ENCODE assay signal across 8 cellular contexts in genomic region chr10:31318854-31319601, GRCh38. TPM values are rescaled to one million over a fixed set of nuclear protein-coding genes. Genes with fewer than 3 reads are reported as not detected.
A peak's percentile ranks its signal among the peaks of the same experiment; 100 is the strongest.
DNase-seq lines count a peak whose midpoint lies in the region; ATAC-seq lines count a peak whose summit lies in the region.

TSS of gene ZEB1 (plus strand) at chr10:31319216. CDS start at chr10:31319235, 19 bp downstream.

- 1% methylated on average over 40 of the region's 71 CpGs for WGBS in mesenchymal stem cell

- H3K4me2 ChIP-seq in mesenchymal stem cell (ENCODE audit: low read length, poor library complexity, severe bottlenecking), result peak within 1 kb of the TSS; percentile 98

- H3K79me1 ChIP-seq in mesenchymal stem cell (replicated peaks; ENCODE audit: low read length, poor library complexity, severe bottlenecking), result peaks cover 10% of the 10 kb centered on the region

- peaks cover 29 to 43% (median 35%) of the 10 kb centered on the region in 4 donors for H3K4me1 Mint-ChIP-seq in CD4-positive, CD25-positive, alpha-beta regulatory T cell
- H3K4me1 Mint-ChIP-seq in effector memory CD8-positive, alpha-beta T cell (ENCODE audit: low read depth in 2 of 2), result peaks cover 22 to 31% of the 10 kb centered on the region in 2 donors

- peak within 1 kb of the TSS; percentile 98 for H4K91ac ChIP-seq in mesenchymal stem cell (ENCODE audit: low read length)

- H3K23ac ChIP-seq in mesenchymal stem cell (ENCODE audit: low read length in 2 of 2), result peak within 1 kb of the TSS in 1 of 2 experiments; percentile 80

- H2AFZ ChIP-seq in mesenchymal stem cell (ENCODE audit: low read depth, low read length), result peak within 1 kb of the TSS; percentile 72

- H2BK12ac ChIP-seq in mesenchymal stem cell (ENCODE audit: low read length in 2 of 2), result peak within 1 kb of the TSS; percentile 87 to 90

- H3K18ac ChIP-seq in mesenchymal stem cell (ENCODE audit: low read depth in 1 of 2, low read length in 2 of 2), result peak within 1 kb of the TSS; percentile 96 to 97

- no peak within 1 kb of the TSS for H2AK5ac ChIP-seq in mesenchymal stem cell (ENCODE audit: low read length, severe bottlenecking)

- no peaks in the 10 kb centered on the region for H3K36me3 Mint-ChIP-seq in CD4-positive, CD25-positive, alpha-beta regulatory T cell
- H3K36me3 Mint-ChIP-seq in effector memory CD8-positive, alpha-beta T cell (ENCODE audit: insufficient read depth), result peaks cover 31% of the 10 kb centered on the region

- ATAC-seq in CD4-positive, CD25-positive, alpha-beta regulatory T cell (ENCODE audit: low read depth in 2 of 2), result peak; percentile 63 to 68
- ATAC-seq in GM19395 (IDR thresholded peaks at IDR 0.05; ENCODE audit: unreplicated experiment) (peak; percentile 35), HG03565 (IDR thresholded peaks at IDR 0.05; ENCODE audit: unreplicated experiment) (peak; percentile 26)
- ATAC-seq in effector memory CD8-positive, alpha-beta T cell (replicated peaks), result peak; percentile 58

- CTCF ChIA-PET in activated CD8-positive, alpha-beta memory T cell treated with anti-CD3 and anti-CD28 coated beads for 36 hours (lab: Charles Lee), result no interaction called here

- peak within 1 kb of the TSS; percentile 94 for H2BK120ac ChIP-seq in mesenchymal stem cell (ENCODE audit: low read depth, low read length)

- H3K4me3 Mint-ChIP-seq in CD4-positive, CD25-positive, alpha-beta regulatory T cell, result peak within 1 kb of the TSS; percentile 96 to 100 (median 100)
- H3K4me3 Mint-ChIP-seq in effector memory CD8-positive, alpha-beta T cell, result peak within 1 kb of the TSS; percentile 91

- H3K14ac ChIP-seq in mesenchymal stem cell (ENCODE audit: low read length in 2 of 2), result peak within 1 kb of the TSS; percentile 89 to 97

- H3K27ac ChIP-seq in CD4-positive, CD25-positive, alpha-beta regulatory T cell (ENCODE audit: insufficient read depth, low read length, poor library complexity, severe bottlenecking), result peak within 1 kb of the TSS; percentile 97
- H3K27ac ChIP-seq in mesenchymal stem cell (ENCODE audit: low read length, poor library complexity, severe bottlenecking), result peak within 1 kb of the TSS; percentile 74

- peak within 1 kb of the TSS; percentile 90 for H3K9ac ChIP-seq in mesenchymal stem cell (ENCODE audit: low read length)

- peaks cover 0 to 1% (median 0%) of the 10 kb centered on the region in 7 donors for H3K9me3 Mint-ChIP-seq in CD4-positive, CD25-positive, alpha-beta regulatory T cell
- no peaks in the 10 kb centered on the region for H3K9me3 Mint-ChIP-seq in effector memory CD8-positive, alpha-beta T cell

- peak within 1 kb of the TSS; percentile 67 for H2BK5ac ChIP-seq in mesenchymal stem cell (ENCODE audit: low read depth, low read length, poor library complexity, severe bottlenecking)

- no peaks in the 10 kb centered on the region for H3K9me3 ChIP-seq in CD4-positive, CD25-positive, alpha-beta regulatory T cell (ENCODE audit: control insufficient read depth in 2 of 2, low read length in 2 of 2)
- H3K9me3 ChIP-seq in mesenchymal stem cell (ENCODE audit: control insufficient read depth, low read length), result no peaks in the 10 kb centered on the region

- peak within 1 kb of the TSS; percentile 76 for H3K4me3 ChIP-seq in CD4-positive, CD25-positive, alpha-beta regulatory T cell (ENCODE audit: low read depth, low read length)
- peak within 1 kb of the TSS; percentile 88 to 95 for H3K4me3 ChIP-seq in mesenchymal stem cell (ENCODE audit: insufficient read depth in 1 of 2, low read depth in 1 of 2, low read length in 2 of 2)

- peak; percentile 90 to 97 (median 92) for DNase-seq in CD4-positive, CD25-positive, alpha-beta regulatory T cell
- DNase-seq in NCI-H82 (lab: John Stamatoyannopoulos, UW), result peak; percentile 94
- DNase-seq in effector memory CD8-positive, alpha-beta T cell, result peak; percentile 83 to 87 (median 85)
- DNase-seq in mesenchymal stem cell, result peak; percentile 89
- DNase-seq in stimulated activated CD8-positive, alpha-beta memory T cell treated with anti-CD3 and anti-CD28 coated beads, Interleukin-15, amount 100 ng/mL, for 1 hour (ENCODE audit: low read depth), result peak; percentile 86

- no peaks in the 10 kb centered on the region for H3K36me3 ChIP-seq in CD4-positive, CD25-positive, alpha-beta regulatory T cell (ENCODE audit: control insufficient read depth, insufficient read depth, low read length)
- no peaks in the 10 kb centered on the region for H3K36me3 ChIP-seq in mesenchymal stem cell (ENCODE audit: control insufficient read depth in 1 of 2, insufficient read depth in 2 of 2, low read depth in 1 of 2, low read length in 2 of 2)

- H3K4me1 ChIP-seq in CD4-positive, CD25-positive, alpha-beta regulatory T cell (ENCODE audit: control insufficient read depth, insufficient read depth, low read length, poor library complexity, severe bottlenecking), result peaks cover 42% of the 10 kb centered on the region
- H3K4me1 ChIP-seq in mesenchymal stem cell (ENCODE audit: control insufficient read depth, insufficient read depth, low read depth, low read length), result peaks cover 4% of the 10 kb centered on the region

- H4K8ac ChIP-seq in mesenchymal stem cell (ENCODE audit: low read length), result peak within 1 kb of the TSS; percentile 96

- H3K27ac Mint-ChIP-seq in CD4-positive, CD25-positive, alpha-beta regulatory T cell, result peak within 1 kb of the TSS; percentile 96 to 99 (median 96)
- peak within 1 kb of the TSS; percentile 92 to 94 for H3K27ac Mint-ChIP-seq in effector memory CD8-positive, alpha-beta T cell

- peaks cover 4% of the 10 kb centered on the region for H3K27me3 Mint-ChIP-seq in CD4-positive, CD25-positive, alpha-beta regulatory T cell
- no peaks in the 10 kb centered on the region for H3K27me3 Mint-ChIP-seq in effector memory CD8-positive, alpha-beta T cell

- no peaks in the 10 kb centered on the region for H3K27me3 ChIP-seq in CD4-positive, CD25-positive, alpha-beta regulatory T cell (ENCODE audit: control insufficient read depth, insufficient read depth, low read length)
- no peaks in the 10 kb centered on the region for H3K27me3 ChIP-seq in mesenchymal stem cell (ENCODE audit: control insufficient read depth in 1 of 2, insufficient read depth in 1 of 2, low read length in 2 of 2)

- peak within 1 kb of the TSS; percentile 100 for H2BK15ac ChIP-seq in mesenchymal stem cell (ENCODE audit: low read depth, poor library complexity, severe bottlenecking)

- H3K4ac ChIP-seq in mesenchymal stem cell (ENCODE audit: low read depth in 1 of 2, low read length in 2 of 2), result peak within 1 kb of the TSS; percentile 95

- POLR2A ChIA-PET in activated CD8-positive, alpha-beta memory T cell treated with anti-CD3 and anti-CD28 coated beads for 36 hours (lab: Charles Lee), result interaction anchor here (0.8 to 1.5 kb wide), 3 partner anchors 22 to 618 kb away, joined by 3 to 4 read pairs (median 3); no protein-coding TSS in a partner anchor

RNA-seq across cellular contexts. Expression of gene ZEB1, which starts in this region (rescaled TPM):
- total RNA-seq in CD4-positive, CD25-positive, alpha-beta regulatory T cell, result 150 TPM
- polyA plus RNA-seq in CD4-positive, CD25-positive, alpha-beta regulatory T cell, result 10 to 100 TPM; 26.2 to 40.2 (median 28.8) TPM
- 10 to 100 TPM; 35.2 to 38.1 TPM for total RNA-seq in activated CD8-positive, alpha-beta memory T cell treated with anti-CD3 and anti-CD28 coated beads for 36 hours
- 32.8 TPM for polyA plus RNA-seq in mesenchymal stem cell (2013, experiment 1 of 2)
- polyA plus RNA-seq in mesenchymal stem cell (2013, experiment 2 of 2), result 34.0 TPM

Comparison
In these comparisons a context has a peak if more than half of its experiments do, and no peak if none do; other contexts are left out.
1. Peak in every context shown above with its lines: DNase-seq, ATAC-seq, H3K4me3 ChIP-seq and H3K27ac ChIP-seq.